Comparison of ENCODE assay signal across 28 cellular contexts in the genomic region with DNA sequence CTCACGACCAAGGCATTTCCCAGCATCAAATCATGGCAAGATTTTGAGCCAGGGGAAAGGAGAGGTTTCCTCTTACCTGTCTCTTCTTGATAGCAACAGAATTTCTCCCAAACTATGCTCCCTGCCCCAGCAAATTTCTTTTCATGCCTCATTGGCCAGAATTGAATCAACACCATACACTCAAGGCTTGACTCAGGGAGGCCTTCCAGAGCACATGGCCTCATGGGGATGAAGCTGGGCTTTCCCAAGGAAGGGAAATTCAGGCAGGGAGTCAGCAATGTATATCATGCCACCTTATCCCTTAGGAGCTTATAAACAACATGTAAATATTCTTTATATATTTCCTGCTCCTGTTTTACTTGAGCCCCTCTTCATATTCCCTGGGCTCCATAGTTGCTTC.
A peak's percentile ranks its signal among the peaks of the same experiment; 100 is the strongest.
DNase-seq lines count a peak whose midpoint lies in the region; ATAC-seq, FAIRE-seq and TF ChIP-seq lines count a peak whose summit lies in the region.
"Had no signal": no experiment of that assay in that cellular context is flagged by ENCODE, and none has a peak within 500 bp of the region (broad histone marks: within the 10 kb centered on the region; RNA-seq: fewer than 3 reads in every experiment).

No MANE protein-coding gene starts in this region.

- peak; percentile 22 for DNase-seq in HK-2 (ENCODE audit: unreplicated experiment)
- no peak for DNase-seq in breast epithelium (ENCODE audit: low spot score in 2 of 2)
- peak; percentile 31 for DNase-seq in kidney glomerular epithelial cell (lab: John Stamatoyannopoulos, UW)
- DNase-seq in DMS 273 treated with DMSO at 0.1 percent for 48 hours (lab: John Stamatoyannopoulos, UW), result no peak
- DNase-seq in HepG2 (ENCODE audit: low spot score), result no peak
- no peak for DNase-seq in heart right ventricle
- DNase-seq in activated CD8-positive, alpha-beta T cell treated with anti-CD3 and anti-CD28 coated beads for 36 hours, result no peak
- DNase-seq: activated CD8-positive, alpha-beta memory T cell treated with anti-CD3 and anti-CD28 coated beads, Interleukin-2, amount 10 ng/mL, durations not matched to agents 7 days and 5 days; activated naive CD8-positive, alpha-beta T cell treated with anti-CD3 and anti-CD28 coated beads, Interleukin-2, amount 50 U/mL, for 24 hours; activated T-cell treated with anti-CD3 and anti-CD28 coated beads, Interleukin-2, amount 50 U/mL, for 4 hours; central memory CD4-positive, alpha-beta T cell; COR-L47; DMS79; hypothalamus; NCI-H2107; NCI-H446; NCI-H748 treated with DMSO at 0.1 percent for 48 hours; right cardiac atrium; RPMI8226; spleen had no signal

- H3K27ac ChIP-seq in breast epithelium (peak overlapping the region; percentile 59 to 67), skin epidermis (peak overlapping the region in 16 of 21 experiments; percentile 4 to 72 (median 53)), HepG2 (ENCODE audit: extremely low read length, insufficient read depth, low read length) (no peak overlapping the region), heart right ventricle (no peak overlapping the region)
- H3K27ac ChIP-seq: C4-2B, gastroesophageal sphincter, neural progenitor cell, parathyroid adenoma, spleen, tibial nerve had no signal

- TF ChIP-seq RAD21 in HepG2 (CRISPR knock-in tag; IDR thresholded peaks at IDR 0.05), result no peak

- intact Hi-C loops in breast epithelium (cut with DNase I; ENCODE audit: low total_unique reads) (no loop called here), HepG2 (cut with micrococcal nuclease; ENCODE audit: unreplicated experiment) (no loop called here), heart right ventricle (cut with DNase I) (no loop called here)
- intact Hi-C loops in activated CD8-positive, alpha-beta T cell treated with anti-CD3 and anti-CD28 coated beads for 36 hours (cut with micrococcal nuclease), result no loop called here

- TF ChIP-seq CTCF in breast epithelium (IDR thresholded peaks at IDR 0.05) (no peak), HepG2 (CRISPR knock-in tag; IDR thresholded peaks at IDR 0.05) (no peak), heart right ventricle (IDR thresholded peaks at IDR 0.05) (no peak)
- TF ChIP-seq CTCF in activated CD8-positive, alpha-beta T cell treated with anti-CD3 and anti-CD28 coated beads for 36 hours (IDR thresholded peaks at IDR 0.05), result no peak

- CTCF ChIA-PET in HepG2 (lab: Yijun Ruan, JAX; ENCODE audit: low intra/inter-chr PET ratio, low total read pairs), result no interaction called here
- CTCF ChIA-PET in activated CD8-positive, alpha-beta T cell treated with anti-CD3 and anti-CD28 coated beads for 36 hours (lab: Charles Lee), result no interaction called here

- no peak for FAIRE-seq in HepG2 (lab: Jason Lieb, UNC)
- FAIRE-seq: G401.6 had no signal

- H3K9me3 ChIP-seq in breast epithelium, result no peaks in the 10 kb centered on the region
- H3K9me3 ChIP-seq in HepG2 (ENCODE audit: low read length), result no peaks in the 10 kb centered on the region
- H3K9me3 ChIP-seq in heart right ventricle, result no peaks in the 10 kb centered on the region
- H3K9me3 ChIP-seq: gastroesophageal sphincter, spleen, tibial nerve had no signal

- no peaks in the 10 kb centered on the region for H3K36me3 Mint-ChIP-seq in activated CD8-positive, alpha-beta T cell treated with anti-CD3 and anti-CD28 coated beads for 36 hours (ENCODE audit: low read depth)
- H3K36me3 Mint-ChIP-seq: neural progenitor cell had no signal

- in situ Hi-C loops in HepG2 (cut with HindIII; ENCODE audit: extremely low pct_ligation_motif_present, low pct_unique_long_range_greater_than_20kb), result no loop called here

- TF ChIP-seq EP300 in HepG2 (IDR thresholded peaks at IDR 0.05; ENCODE audit: low read depth in 2 of 2, low read length in 2 of 2) (no peak), HepG2 (CRISPR knock-in tag; IDR thresholded peaks at IDR 0.05; ENCODE audit: borderline replicate concordance) (no peak)

- no peak overlapping the region for H3K9ac ChIP-seq in HepG2 (ENCODE audit: insufficient read depth, low read depth, low read length)
- H3K9ac ChIP-seq: neural progenitor cell, parathyroid adenoma had no signal

- ATAC-seq in HepG2 (no peak), heart right ventricle (no peak)
- ATAC-seq in activated CD8-positive, alpha-beta T cell treated with anti-CD3 and anti-CD28 coated beads for 36 hours, result no peak
- ATAC-seq: activated CD8-positive, alpha-beta memory T cell treated with anti-CD3 and anti-CD28 coated beads, Interleukin-2, amount 10 ng/mL, durations not matched to agents 7 days and 5 days; activated naive CD8-positive, alpha-beta T cell treated with anti-CD3 and anti-CD28 coated beads, Interleukin-2, amount 50 U/mL, for 24 hours; activated T-cell treated with anti-CD3 and anti-CD28 coated beads, Interleukin-2, amount 50 U/mL, for 4 hours; gastroesophageal sphincter; right cardiac atrium had no signal

- H3K4me1 ChIP-seq in breast epithelium, result peaks cover 0 to 4% of the 10 kb centered on the region in 2 donors
- H3K4me1 ChIP-seq in HepG2 (ENCODE audit: insufficient read depth, low read length), result peaks cover 42% of the 10 kb centered on the region
- H3K4me1 ChIP-seq in heart right ventricle, result peaks cover 0 to 10% (median 0%) of the 10 kb centered on the region in 9 donors
- H3K4me1 ChIP-seq: gastroesophageal sphincter, neural progenitor cell, parathyroid adenoma had no signal

- H3K4me2 ChIP-seq in HepG2 (ENCODE audit: low read depth, low read length), result no peak overlapping the region
- H3K4me2 ChIP-seq: neural progenitor cell had no signal

- no peaks in the 10 kb centered on the region for H3K36me3 ChIP-seq in breast epithelium
- no peaks in the 10 kb centered on the region for H3K36me3 ChIP-seq in HepG2 (replicated peaks in 1 of 2; ENCODE audit: control insufficient read depth in 1 of 2, insufficient read depth in 2 of 2, low read length in 2 of 2)
- H3K36me3 ChIP-seq in heart right ventricle, result no peaks in the 10 kb centered on the region
- H3K36me3 ChIP-seq: gastroesophageal sphincter, neural progenitor cell, spleen, tibial nerve had no signal

- H3K27me3 ChIP-seq in breast epithelium, result no peaks in the 10 kb centered on the region
- H3K27me3 ChIP-seq in HepG2 (ENCODE audit: control insufficient read depth in 1 of 2, insufficient read depth in 2 of 2, low read length in 2 of 2), result no peaks in the 10 kb centered on the region
- no peaks in the 10 kb centered on the region for H3K27me3 ChIP-seq in heart right ventricle
- H3K27me3 ChIP-seq: gastroesophageal sphincter, neural progenitor cell, spleen, tibial nerve had no signal

- BruUV-seq in HepG2 (replicated peaks; lab: Mats Ljungman, UMichigan), result no TSS peak

- H3K4me1 Mint-ChIP-seq in activated CD8-positive, alpha-beta T cell treated with anti-CD3 and anti-CD28 coated beads for 36 hours (ENCODE audit: low read depth), result peaks cover 22% of the 10 kb centered on the region

- no peak overlapping the region for H3K4me3 Mint-ChIP-seq in activated CD8-positive, alpha-beta T cell treated with anti-CD3 and anti-CD28 coated beads for 36 hours
- H3K4me3 Mint-ChIP-seq: activated CD8-positive, alpha-beta memory T cell treated with anti-CD3 and anti-CD28 coated beads, Interleukin-2, amount 10 ng/mL, durations not matched to agents 7 days and 5 days; activated naive CD8-positive, alpha-beta T cell treated with anti-CD3 and anti-CD28 coated beads, Interleukin-2, amount 50 U/mL, for 24 hours; activated T-cell treated with anti-CD3 and anti-CD28 coated beads, Interleukin-2, amount 50 U/mL, for 4 hours; dendritic cell treated with granulocyte-macrophage colony-stimulating factor and Interleukin-4, amounts not matched to agents 40 ng/mL and 50 ng/mL, for 4 days; neural progenitor cell had no signal

- H4K20me1 ChIP-seq in HepG2 (ENCODE audit: insufficient read depth, low read length), result no peaks in the 10 kb centered on the region

- 8% methylated on average over 1 of the region's 1 CpG for WGBS in HepG2 (ENCODE audit: low lambda C conversion rate)
- WGBS in heart right ventricle, 2 donors, result 100% methylated on average over 1 of the region's 1 CpG

- no peak overlapping the region for H3K27ac Mint-ChIP-seq in activated CD8-positive, alpha-beta T cell treated with anti-CD3 and anti-CD28 coated beads for 36 hours
- H3K27ac Mint-ChIP-seq: activated CD8-positive, alpha-beta memory T cell treated with anti-CD3 and anti-CD28 coated beads, Interleukin-2, amount 10 ng/mL, durations not matched to agents 7 days and 5 days; activated naive CD8-positive, alpha-beta T cell treated with anti-CD3 and anti-CD28 coated beads, Interleukin-2, amount 50 U/mL, for 24 hours; dendritic cell treated with granulocyte-macrophage colony-stimulating factor and Interleukin-4, amounts not matched to agents 40 ng/mL and 50 ng/mL, for 4 days; neural progenitor cell had no signal

- no peak for TF ChIP-seq POLR2A in breast epithelium (IDR thresholded peaks at IDR 0.05)
- no peak for TF ChIP-seq POLR2A in HepG2 (IDR thresholded peaks at IDR 0.05; ENCODE audit: insufficient read depth in 1 of 2, low read depth in 2 of 2, low read length in 2 of 2)

- POLR2A ChIA-PET in HepG2 (lab: Yijun Ruan, JAX), result no interaction called here
- POLR2A ChIA-PET in activated CD8-positive, alpha-beta T cell treated with anti-CD3 and anti-CD28 coated beads for 36 hours (lab: Charles Lee), result no interaction called here

- H3K79me2 ChIP-seq in HepG2 (ENCODE audit: insufficient read depth, low read length), result no peaks in the 10 kb centered on the region
- H3K79me2 ChIP-seq: parathyroid adenoma had no signal

- H3K4me3 ChIP-seq in breast epithelium (no peak overlapping the region), skin epidermis (no peak overlapping the region), HepG2 (replicated peaks in 1 of 3; ENCODE audit: insufficient read depth in 1 of 3, low read depth in 2 of 3, low read length in 3 of 3) (no peak overlapping the region), heart right ventricle (no peak overlapping the region)
- H3K4me3 ChIP-seq: gastroesophageal sphincter, neural progenitor cell, spleen, tibial nerve had no signal

- H2AFZ ChIP-seq in HepG2 (ENCODE audit: low read length), result no peak overlapping the region
- H2AFZ ChIP-seq: neural progenitor cell, parathyroid adenoma had no signal

- no peaks in the 10 kb centered on the region for H3K27me3 Mint-ChIP-seq in activated CD8-positive, alpha-beta T cell treated with anti-CD3 and anti-CD28 coated beads for 36 hours
- H3K27me3 Mint-ChIP-seq: activated CD8-positive, alpha-beta memory T cell treated with anti-CD3 and anti-CD28 coated beads, Interleukin-2, amount 10 ng/mL, durations not matched to agents 7 days and 5 days; activated naive CD8-positive, alpha-beta T cell treated with anti-CD3 and anti-CD28 coated beads, Interleukin-2, amount 50 U/mL, for 24 hours; dendritic cell treated with granulocyte-macrophage colony-stimulating factor and Interleukin-4, amounts not matched to agents 40 ng/mL and 50 ng/mL, for 4 days had no signal

- H3K9me3 Mint-ChIP-seq in activated CD8-positive, alpha-beta T cell treated with anti-CD3 and anti-CD28 coated beads for 36 hours, result no peaks in the 10 kb centered on the region
- H3K9me3 Mint-ChIP-seq: activated T-cell treated with anti-CD3 and anti-CD28 coated beads, Interleukin-2, amount 50 U/mL, for 4 hours; dendritic cell treated with granulocyte-macrophage colony-stimulating factor and Interleukin-4, amounts not matched to agents 40 ng/mL and 50 ng/mL, for 4 days; neural progenitor cell had no signal

TF ChIP-seq in HepG2, 621 proteins besides CTCF, POLR2A, EP300 and RAD21 (continues in another document):
- no peak for TF ChIP-seq ZNF136 (CRISPR knock-in tag; IDR thresholded peaks at IDR 0.05; ENCODE audit: low read depth)
- TF ChIP-seq KLF15 (CRISPR knock-in tag; IDR thresholded peaks at IDR 0.05; ENCODE audit: borderline replicate concordance), result no peak

Comparison
In these comparisons a context has a peak if more than half of its experiments do, and no peak if none do; other contexts are left out.
1. DNase-seq: peak in HK-2 (single experiment) and kidney glomerular epithelial cell (single experiment); none in breast epithelium (0 of 2), DMS 273 treated with DMSO at 0.1 percent for 48 hours (single experiment), HepG2 (single experiment), heart right ventricle (0 of 2) and activated CD8-positive, alpha-beta T cell treated with anti-CD3 and anti-CD28 coated beads for 36 hours (single experiment).
2. H3K27ac ChIP-seq: peak in breast epithelium (2 of 2) and skin epidermis (16 of 21); none in HepG2 (single experiment) and heart right ventricle (0 of 10).